1 cellular context compared by ENCODE assay signal in genomic region chr5:32511778-32512374, GRCh38.
TF ChIP-seq lines count a peak whose summit lies in the region.

No MANE protein-coding gene starts in this region.

TF ChIP-seq in GM12878, 131 proteins besides CTCF, POLR2A, EP300 and RAD21:
- no peak for TF ChIP-seq SRF (IDR thresholded peaks at IDR 0.05; ENCODE audit: low read depth in 2 of 2, low read length in 2 of 2)
- no peak for TF ChIP-seq ZNF217 (IDR thresholded peaks at IDR 0.05)
- no peak for TF ChIP-seq HSF1 (IDR thresholded peaks at IDR 0.05; ENCODE audit: low read depth, low read length)
- TF ChIP-seq SMARCA5 (IDR thresholded peaks at IDR 0.05): no peak
- no peak for TF ChIP-seq USF2 (IDR thresholded peaks at IDR 0.05; ENCODE audit: borderline replicate concordance, low read depth, low read length)
- TF ChIP-seq ATF3 (IDR thresholded peaks at IDR 0.05; ENCODE audit: borderline replicate concordance, extremely low read depth, low read depth, low read length): no peak
- TF ChIP-seq YBX1 (IDR thresholded peaks at IDR 0.05): no peak
- no peak for TF ChIP-seq IKZF2 (IDR thresholded peaks at IDR 0.05)
- no peak for TF ChIP-seq ZBTB40 (IDR thresholded peaks at IDR 0.05; ENCODE audit: borderline replicate concordance)
- TF ChIP-seq HDGF (IDR thresholded peaks at IDR 0.05): no peak
